Comparison of ENCODE assay signal across 12 cellular contexts in genomic region chr9:92759990-92760893, GRCh38. TPM values are rescaled to one million over a fixed set of nuclear protein-coding genes. Genes with fewer than 3 reads are reported as not detected.
A peak's percentile ranks its signal among the peaks of the same experiment; 100 is the strongest.
DNase-seq lines count a peak whose midpoint lies in the region; ATAC-seq and TF ChIP-seq lines count a peak whose summit lies in the region.
"Had no signal": no experiment of that assay in that cellular context is flagged by ENCODE, and none has a peak within 500 bp of the region (broad histone marks: within the 10 kb centered on the region; RNA-seq: fewer than 3 reads in every experiment).

No MANE protein-coding gene starts in this region.

- TF ChIP-seq CTCF in neural crest cell (conservative IDR thresholded peaks at IDR 0.05), result no peak

- peak overlapping the region; percentile 86 for H3K27ac Mint-ChIP-seq in neural crest cell (ENCODE audit: unreplicated experiment)

- H3K4me1 Mint-ChIP-seq in neural crest cell, result peaks cover 40% of the 10 kb centered on the region

- H3K27me3 Mint-ChIP-seq in neural crest cell (ENCODE audit: low read depth), result no peaks in the 10 kb centered on the region

- peaks cover 2% of the 10 kb centered on the region for H3K9me3 Mint-ChIP-seq in neural crest cell

- H3K4me3 Mint-ChIP-seq in neural crest cell, result peak overlapping the region; percentile 68

- DNase-seq in NCI-H2196 (lab: John Stamatoyannopoulos, UW; ENCODE audit: unreplicated experiment) (peak; percentile 32), NCI-H2196 treated with DMSO at 0.1 percent for 48 hours (lab: John Stamatoyannopoulos, UW; ENCODE audit: unreplicated experiment) (no peak), fibroblast of gingiva (ENCODE audit: low read depth) (peak; percentile 82), neural crest cell (ENCODE audit: low read depth, low spot score) (no peak), ureter (ENCODE audit: low spot score) (peak; percentile 70), DMS79 (lab: John Stamatoyannopoulos, UW) (no peak), activated gamma-delta T cell (lab: John Stamatoyannopoulos, UW) (no peak)
- DNase-seq: NCI-H187; SJCRH30; stimulated activated naive CD4-positive, alpha-beta T cell treated with Interleukin-2 at 50 U/mL for 16 hours had no signal

- ATAC-seq in HG03196 (IDR thresholded peaks at IDR 0.05; ENCODE audit: unreplicated experiment), result no peak
- ATAC-seq: sciatic nerve had no signal

- H3K36me3 Mint-ChIP-seq in neural crest cell (ENCODE audit: low read depth), result peaks cover 3% of the 10 kb centered on the region

RNA-seq across cellular contexts. Expression of gene BICD2, which starts 4.4 kb away (rescaled TPM):
- total RNA-seq in neural crest cell (41.3 and 41.5 TPM in 2 replicates), ureter (28.5 TPM)

Comparison
In these comparisons a context has a peak if more than half of its experiments do, and no peak if none do; other contexts are left out.
1. DNase-seq: peak in NCI-H2196 (single experiment), fibroblast of gingiva (single experiment) and ureter (single experiment); none in NCI-H2196 treated with DMSO at 0.1 percent for 48 hours (single experiment), neural crest cell (single experiment), DMS79 (single experiment) and activated gamma-delta T cell (single experiment).